8 cellular contexts compared by ENCODE assay signal in the genomic region with DNA sequence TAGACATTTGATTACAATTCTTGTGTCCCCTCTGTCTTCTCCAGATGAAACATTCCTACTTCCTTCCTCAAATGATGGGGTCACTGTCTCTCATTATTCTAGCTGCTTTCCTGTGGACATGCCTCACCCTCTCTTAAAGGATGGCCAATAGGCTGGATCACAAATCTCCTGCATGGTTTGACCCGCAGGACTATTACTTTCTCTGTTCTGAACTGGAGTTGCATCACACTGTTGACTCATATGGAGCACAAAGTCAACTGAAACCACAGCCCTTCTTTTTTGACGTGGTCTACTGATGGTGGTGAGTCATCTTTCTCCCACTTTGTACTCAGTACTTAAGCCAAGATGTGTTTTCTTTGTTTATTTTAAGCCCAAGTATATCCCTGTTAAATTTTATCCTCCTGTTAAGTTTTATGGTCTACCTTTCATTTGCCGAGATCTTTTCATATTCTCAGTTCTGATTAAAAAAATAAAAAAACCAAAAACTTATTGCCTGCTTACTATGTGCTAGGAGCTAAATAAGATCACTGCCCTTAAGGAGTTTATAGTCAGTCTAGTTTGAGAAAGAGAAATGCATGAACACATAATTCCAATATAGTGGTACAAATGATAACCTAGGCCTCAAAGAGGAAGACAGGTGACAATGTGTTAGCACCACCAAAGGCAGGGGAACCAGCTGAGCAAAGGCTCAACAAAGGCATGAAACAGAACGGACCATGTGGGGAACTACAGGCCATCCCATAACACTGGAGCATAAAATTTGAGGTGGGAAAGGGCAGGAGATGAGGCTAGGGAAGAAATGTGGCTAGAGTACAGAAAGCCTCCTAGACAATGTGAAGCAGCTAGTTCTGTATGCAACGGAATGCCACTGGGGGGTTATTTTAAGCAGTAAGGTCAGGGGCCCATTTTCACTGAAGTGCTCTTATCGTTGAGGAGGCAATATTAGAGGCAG.
DNase-seq lines count a peak whose midpoint lies in the region; ATAC-seq and TF ChIP-seq lines count a peak whose summit lies in the region.

No MANE protein-coding gene starts in this region.

- no peak overlapping the region for H3K4me3 Mint-ChIP-seq in mesothelial cell of epicardium

- peaks cover 5 to 26% (median 14%) of the 10 kb centered on the region in 4 donors for H3K4me1 ChIP-seq in transverse colon
- H3K4me1 ChIP-seq in BE2C: peaks cover 26% of the 10 kb centered on the region

- in situ Hi-C loops in SK-MEL-5 (cut with HindIII; ENCODE audit: low pct_unique_long_range_greater_than_20kb, low sequenced_read_pairs) (no loop called here), transverse colon (cut with MboI; ENCODE audit: low pct_ligation_motif_present in 1 of 4, low pct_unique_long_range_greater_than_20kb in 1 of 4, low sequenced_read_pairs in 3 of 4) (no loop called here)

- H3K36me3 Mint-ChIP-seq in mesothelial cell of epicardium: peaks cover 21% of the 10 kb centered on the region

- TF ChIP-seq CTCF in cardiac fibroblast (IDR thresholded peaks at IDR 0.05; ENCODE audit: low read depth, low read length) (no peak), mesothelial cell of epicardium (IDR thresholded peaks at IDR 0.05; ENCODE audit: unreplicated experiment) (no peak), transverse colon (IDR thresholded peaks at IDR 0.05) (no peak), BE2C (IDR thresholded peaks at IDR 0.05; ENCODE audit: low read depth, low read length) (no peak)

- H3K27me3 ChIP-seq in transverse colon: no peaks in the 10 kb centered on the region
- no peaks in the 10 kb centered on the region for H3K27me3 ChIP-seq in BE2C

- H3K4me3 ChIP-seq in cardiac fibroblast (replicated peaks in 1 of 2; ENCODE audit: low read depth in 2 of 2, low read length in 2 of 2) (no peak overlapping the region), transverse colon (no peak overlapping the region), BE2C (ENCODE audit: low read depth, low read length) (no peak overlapping the region)

- no peaks in the 10 kb centered on the region for H3K9me3 ChIP-seq in transverse colon
- peaks cover 3% of the 10 kb centered on the region; the same call in 1 of the 2 replicates for H3K9me3 ChIP-seq in BE2C

- no peak for TF ChIP-seq POLR2A in transverse colon (IDR thresholded peaks at IDR 0.05)

- peaks cover 7% of the 10 kb centered on the region for H3K4me1 Mint-ChIP-seq in mesothelial cell of epicardium

- H3K36me3 ChIP-seq in transverse colon: no peaks in the 10 kb centered on the region
- peaks cover 15% of the 10 kb centered on the region for H3K36me3 ChIP-seq in BE2C

- peak; percentile 64 for TF ChIP-seq EP300 in transverse colon (IDR thresholded peaks at IDR 0.05; ENCODE audit: low read depth)

- no peaks in the 10 kb centered on the region for H3K9me3 Mint-ChIP-seq in mesothelial cell of epicardium

- peak; percentile 14 for DNase-seq in COLO668 (lab: John Stamatoyannopoulos, UW; ENCODE audit: unreplicated experiment)
- DNase-seq in SK-MEL-5 (ENCODE audit: low read depth, low spot score): peak; percentile 95
- peak; percentile 98 to 99 for DNase-seq in cardiac fibroblast (ENCODE audit: low read depth in 2 of 2)
- no peak for DNase-seq in mesothelial cell of epicardium (ENCODE audit: low spot score in 2 of 2, unreplicated experiment in 2 of 2)
- no peak for DNase-seq in transverse colon
- no peak for DNase-seq in BE2C

- no peaks in the 10 kb centered on the region for H3K27me3 Mint-ChIP-seq in mesothelial cell of epicardium (ENCODE audit: low read depth)

- peak overlapping the region; percentile 70 to 78 (median 77) for H3K27ac ChIP-seq in transverse colon

- peak overlapping the region; percentile 49 for H3K27ac Mint-ChIP-seq in mesothelial cell of epicardium

- 38 to 46% methylated on average over 5 to 6 of the region's 6 CpGs for WGBS in transverse colon (ENCODE audit: low coverage in 1 of 2), 2 donors

- intact Hi-C loops in transverse colon (cut with DNase I; ENCODE audit: low total_unique reads): no loop called here

- ATAC-seq in GM19328 (IDR thresholded peaks at IDR 0.05; ENCODE audit: unreplicated experiment): peak; percentile 99
- ATAC-seq in HG03342 (IDR thresholded peaks at IDR 0.05; ENCODE audit: unreplicated experiment): peak; percentile 100

Comparison
In these comparisons a context has a peak if more than half of its experiments do, and no peak if none do; other contexts are left out.
1. DNase-seq: peak in COLO668 (single experiment), SK-MEL-5 (single experiment) and cardiac fibroblast (2 of 2); none in mesothelial cell of epicardium (0 of 2), transverse colon (single experiment) and BE2C (single experiment).